ENCODE assay signal across 14 cellular contexts in genomic region chr5:28473531-28474107, GRCh38.
DNase-seq lines count a peak whose midpoint lies in the region; ATAC-seq and TF ChIP-seq lines count a peak whose summit lies in the region.
"Had no signal": no experiment of that assay in that cellular context is flagged by ENCODE, and none has a peak within 500 bp of the region (broad histone marks: within the 10 kb centered on the region; RNA-seq: fewer than 3 reads in every experiment).

No MANE protein-coding gene starts in this region.

- TF ChIP-seq CTCF in 22Rv1 (IDR thresholded peaks at IDR 0.05) (peak; percentile 48), HFFc6 (IDR thresholded peaks at IDR 0.05) (0 out of 2 replicates have a peak, but pooled peaks have one; percentile 9), RWPE1 (conservative IDR thresholded peaks at IDR 0.05; ENCODE audit: low read depth) (0 out of 2 replicates have a peak, but pooled peaks have one; percentile 13), fibroblast of villous mesenchyme (IDR thresholded peaks at IDR 0.05; ENCODE audit: insufficient read depth, low read depth, low read length) (peak; percentile 17)

- no peak overlapping the region for H3K27ac Mint-ChIP-seq in HFFc6
- H3K27ac Mint-ChIP-seq in stimulated activated memory B cell treated with anti-CD40 and anti-IgM and Interleukin-4, amounts not matched to agents 10 μg/mL and 1 μg/mL and 100 μg/mL, for 72 hours: no peak overlapping the region
- H3K27ac Mint-ChIP-seq: activated naive CD4-positive, alpha-beta T cell treated with anti-CD3 and anti-CD28 coated beads, Interleukin-2, amount 50 U/mL, for 24 hours; CD4-positive, CD25-positive, alpha-beta regulatory T cell had no signal

- CTCF ChIA-PET in RWPE1 (lab: Yijun Ruan, JAX): interaction anchor here (0.6 to 1.9 kb wide), 7 partner anchors 9 to 527 kb away, joined by 3 to 6 read pairs (median 3); no protein-coding TSS in a partner anchor

- ATAC-seq in HG02798 (IDR thresholded peaks at IDR 0.05; ENCODE audit: poor library complexity, unreplicated experiment): no peak
- ATAC-seq in stimulated activated memory B cell treated with anti-CD40 and anti-IgM and Interleukin-4, amounts not matched to agents 10 μg/mL and 1 μg/mL and 100 μg/mL, for 72 hours: no peak
- ATAC-seq: esophagus mucosa had no signal

- DNase-seq in HFFc6 (no peak), RWPE1 (ENCODE audit: low spot score) (peak; percentile 6), fibroblast of villous mesenchyme (ENCODE audit: low read depth) (no peak), 8988T (no peak), hypothalamus (lab: John Stamatoyannopoulos, UW) (no peak)
- DNase-seq: activated CD4-positive, CD25-positive, alpha-beta regulatory T cell treated with anti-CD3 and anti-CD28 coated beads, Interleukin-2, amount 50 U/mL, for 72 hours; CD4-positive, CD25-positive, alpha-beta regulatory T cell; NCI-H2227 treated with DMSO at 0.1 percent for 48 hours had no signal

- H3K27me3 Mint-ChIP-seq in HFFc6 (ENCODE audit: insufficient read depth): no peaks in the 10 kb centered on the region
- H3K27me3 Mint-ChIP-seq in stimulated activated memory B cell treated with anti-CD40 and anti-IgM and Interleukin-4, amounts not matched to agents 10 μg/mL and 1 μg/mL and 100 μg/mL, for 72 hours: no peaks in the 10 kb centered on the region
- H3K27me3 Mint-ChIP-seq: activated naive CD4-positive, alpha-beta T cell treated with anti-CD3 and anti-CD28 coated beads, Interleukin-2, amount 50 U/mL, for 24 hours; CD4-positive, CD25-positive, alpha-beta regulatory T cell had no signal

- H3K4me3 ChIP-seq in fibroblast of villous mesenchyme (ENCODE audit: low read depth, low read length): no peak overlapping the region
- H3K4me3 ChIP-seq: lung had no signal

- H3K27ac ChIP-seq in 22Rv1 (no peak overlapping the region), RWPE1 (no peak overlapping the region)

- H3K36me3 Mint-ChIP-seq in HFFc6 (ENCODE audit: low read depth): no peaks in the 10 kb centered on the region
- no peaks in the 10 kb centered on the region for H3K36me3 Mint-ChIP-seq in stimulated activated memory B cell treated with anti-CD40 and anti-IgM and Interleukin-4, amounts not matched to agents 10 μg/mL and 1 μg/mL and 100 μg/mL, for 72 hours
- H3K36me3 Mint-ChIP-seq: activated naive CD4-positive, alpha-beta T cell treated with anti-CD3 and anti-CD28 coated beads, Interleukin-2, amount 50 U/mL, for 24 hours; CD4-positive, CD25-positive, alpha-beta regulatory T cell had no signal

- no peak overlapping the region for H3K4me3 Mint-ChIP-seq in HFFc6
- no peak overlapping the region for H3K4me3 Mint-ChIP-seq in stimulated activated memory B cell treated with anti-CD40 and anti-IgM and Interleukin-4, amounts not matched to agents 10 μg/mL and 1 μg/mL and 100 μg/mL, for 72 hours
- H3K4me3 Mint-ChIP-seq: activated naive CD4-positive, alpha-beta T cell treated with anti-CD3 and anti-CD28 coated beads, Interleukin-2, amount 50 U/mL, for 24 hours; CD4-positive, CD25-positive, alpha-beta regulatory T cell had no signal

- POLR2A ChIA-PET in RWPE1 (lab: Yijun Ruan, JAX; ENCODE audit: low non-redundant PET): no interaction called here

- H3K4me1 Mint-ChIP-seq in HFFc6 (ENCODE audit: low read depth): no peaks in the 10 kb centered on the region
- no peaks in the 10 kb centered on the region for H3K4me1 Mint-ChIP-seq in stimulated activated memory B cell treated with anti-CD40 and anti-IgM and Interleukin-4, amounts not matched to agents 10 μg/mL and 1 μg/mL and 100 μg/mL, for 72 hours
- H3K4me1 Mint-ChIP-seq: activated naive CD4-positive, alpha-beta T cell treated with anti-CD3 and anti-CD28 coated beads, Interleukin-2, amount 50 U/mL, for 24 hours; CD4-positive, CD25-positive, alpha-beta regulatory T cell had no signal

- peaks cover 20% of the 10 kb centered on the region for H3K9me3 Mint-ChIP-seq in HFFc6
- H3K9me3 Mint-ChIP-seq in stimulated activated memory B cell treated with anti-CD40 and anti-IgM and Interleukin-4, amounts not matched to agents 10 μg/mL and 1 μg/mL and 100 μg/mL, for 72 hours: peaks cover 3% of the 10 kb centered on the region
